Comparison of ENCODE assay signal across 32 cellular contexts in the genomic region with DNA sequence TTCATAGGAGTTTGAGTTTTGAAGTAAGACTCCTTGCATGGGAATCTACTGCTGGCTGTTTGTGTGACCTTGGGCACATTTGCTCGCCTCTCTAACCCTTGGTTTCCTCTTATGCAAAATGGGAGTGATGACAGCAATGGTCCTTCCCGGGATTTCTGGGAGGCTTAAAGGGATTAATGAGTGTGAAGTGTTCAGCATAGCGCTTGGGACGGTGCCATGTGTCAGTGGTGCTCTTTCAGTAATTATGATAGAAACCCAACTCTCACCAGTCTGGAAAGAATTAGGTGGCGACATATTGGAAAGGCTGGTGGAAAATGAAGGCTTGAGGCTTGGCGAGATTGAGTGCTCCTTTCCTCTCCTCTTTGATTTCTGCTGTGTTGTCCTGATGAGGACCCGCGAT.
"Had no signal": no experiment of that assay in that cellular context is flagged by ENCODE, and none has a peak within 500 bp of the region (broad histone marks: within the 10 kb centered on the region; RNA-seq: fewer than 3 reads in every experiment).

No MANE protein-coding gene starts in this region.

- H3K36me3 Mint-ChIP-seq: activated CD4-positive, alpha-beta memory T cell treated with anti-CD3 and anti-CD28 coated beads for 36 hours; activated naive CD8-positive, alpha-beta T cell treated with anti-CD3 and anti-CD28 coated beads for 36 hours; T-cell had no signal

- H3K27ac ChIP-seq: adrenal gland, body of pancreas, brain microvascular endothelial cell, breast epithelium had no signal

- ATAC-seq: activated CD8-positive, alpha-beta T cell treated with anti-CD3 and anti-CD28 coated beads for 36 hours; activated naive CD4-positive, alpha-beta T cell treated with anti-CD3 and anti-CD28 coated beads, Interleukin-2, amount 50 U/mL, for 72 hours; activated T-cell treated with anti-CD3 and anti-CD28 coated beads, Interleukin-2, amount 50 U/mL, for 4 hours; activated T-cell treated with anti-CD3 and anti-CD28 coated beads, Interleukin-2, amount 50 U/mL, for 72 hours; body of pancreas; T-cell had no signal

- H3K4me1 Mint-ChIP-seq: activated B cell treated with CpG ODN at 0.5 μM for 24 hours; activated CD4-positive, alpha-beta T cell treated with anti-CD3 and anti-CD28 coated beads, Interleukin-2, amount 10 ng/mL, durations not matched to agents 24 days and 14 days; activated naive CD8-positive, alpha-beta T cell treated with anti-CD3 and anti-CD28 coated beads for 36 hours; T-cell had no signal

- H3K36me3 ChIP-seq: adrenal gland, brain microvascular endothelial cell, breast epithelium had no signal

- H3K27ac Mint-ChIP-seq: activated B cell treated with CpG ODN at 0.5 μM for 24 hours; activated CD4-positive, alpha-beta memory T cell treated with anti-CD3 and anti-CD28 coated beads for 36 hours; activated CD4-positive, alpha-beta T cell treated with anti-CD3 and anti-CD28 coated beads, Interleukin-2, amount 10 ng/mL, durations not matched to agents 24 days and 14 days; activated CD8-positive, alpha-beta T cell treated with anti-CD3 and anti-CD28 coated beads for 36 hours; activated naive CD4-positive, alpha-beta T cell treated with anti-CD3 and anti-CD28 coated beads for 36 hours; activated naive CD4-positive, alpha-beta T cell treated with anti-CD3 and anti-CD28 coated beads, Interleukin-2, amount 50 U/mL, for 72 hours; activated naive CD8-positive, alpha-beta T cell treated with anti-CD3 and anti-CD28 coated beads for 36 hours; activated T-cell treated with anti-CD3 and anti-CD28 coated beads, Interleukin-2, amount 50 U/mL, for 72 hours; T-cell; T-helper 1 cell treated with Interleukin-12 subunit alpha and Interleukin-12 subunit beta and Interleukin-4 antibody, amounts not matched to agents 30 μg/mL and 1 μg/mL, for 36 hours; T-helper 2 cell treated with Interferon-gamma antibody and Interleukin-4, amounts not matched to agents 5 μg/mL and 100 μg/mL, for 36 hours had no signal

- H3K9me3 Mint-ChIP-seq: activated CD4-positive, alpha-beta T cell treated with anti-CD3 and anti-CD28 coated beads, Interleukin-2, amount 10 ng/mL, durations not matched to agents 24 days and 14 days; activated CD8-positive, alpha-beta T cell treated with anti-CD3 and anti-CD28 coated beads for 36 hours; activated naive CD4-positive, alpha-beta T cell treated with anti-CD3 and anti-CD28 coated beads for 36 hours; T-helper 1 cell treated with Interleukin-12 subunit alpha and Interleukin-12 subunit beta and Interleukin-4 antibody, amounts not matched to agents 30 μg/mL and 1 μg/mL, for 36 hours had no signal

- DNase-seq: activated B cell treated with CpG ODN at 0.5 μM for 24 hours; activated CD4-positive, alpha-beta memory T cell treated with anti-CD3 and anti-CD28 coated beads for 36 hours; activated CD4-positive, alpha-beta T cell treated with anti-CD3 and anti-CD28 coated beads for 4 hours; activated CD4-positive, alpha-beta T cell treated with anti-CD3 and anti-CD28 coated beads, Interleukin-2, amount 10 ng/mL, durations not matched to agents 24 days and 14 days; activated CD4-positive, alpha-beta T cell treated with anti-CD3 and anti-CD28 coated beads, Interleukin-2, amount 50 U/mL, for 1 hour; activated CD4-positive, alpha-beta T cell treated with anti-CD3 and anti-CD28 coated beads, Interleukin-2, amount 50 U/mL, for 4 hours; activated CD4-positive, CD25-positive, alpha-beta regulatory T cell treated with anti-CD3 and anti-CD28 coated beads, Interleukin-2, amount 50 U/mL, for 72 hours; activated CD8-positive, alpha-beta memory T cell treated with anti-CD3 and anti-CD28 coated beads, Interleukin-2, amount 50 U/mL, for 4 hours; activated CD8-positive, alpha-beta T cell treated with anti-CD3 and anti-CD28 coated beads for 36 hours; activated effector memory CD4-positive, alpha-beta T cell treated with anti-CD3 and anti-CD28 coated beads, Interleukin-2, amount 50 U/mL, for 16 hours; activated gamma-delta T cell treated with Interleukin-2 at 50 U/mL for 16 hours; activated naive CD4-positive, alpha-beta T cell; activated naive CD4-positive, alpha-beta T cell treated with anti-CD3 and anti-CD28 coated beads for 36 hours; activated naive CD4-positive, alpha-beta T cell treated with anti-CD3 and anti-CD28 coated beads, Interleukin-2, amount 50 U/mL, for 16 hours; activated naive CD8-positive, alpha-beta T cell treated with anti-CD3 and anti-CD28 coated beads for 36 hours; activated T-cell treated with anti-CD3 and anti-CD28 coated beads for 4 hours; activated T-cell treated with anti-CD3 and anti-CD28 coated beads, Interleukin-2, amount 50 U/mL, for 1 hour; activated T-cell treated with anti-CD3 and anti-CD28 coated beads, Interleukin-2, amount 50 U/mL, for 4 hours; activated T-cell treated with anti-CD3 and anti-CD28 coated beads, Interleukin-2, amount 50 U/mL, for 72 hours; adrenal gland; amniotic stem cell; aorta; body of pancreas; brain microvascular endothelial cell; central memory CD4-positive, alpha-beta T cell; T-cell; T-helper 2 cell; T-helper 9 cell had no signal

- H3K27me3 ChIP-seq: adrenal gland, body of pancreas, brain microvascular endothelial cell, breast epithelium had no signal

- H3K4me3 Mint-ChIP-seq: activated B cell treated with CpG ODN at 0.5 μM for 24 hours; activated CD4-positive, alpha-beta memory T cell treated with anti-CD3 and anti-CD28 coated beads for 36 hours; activated CD4-positive, alpha-beta T cell treated with anti-CD3 and anti-CD28 coated beads, Interleukin-2, amount 10 ng/mL, durations not matched to agents 24 days and 14 days; activated CD8-positive, alpha-beta T cell treated with anti-CD3 and anti-CD28 coated beads for 36 hours; activated naive CD4-positive, alpha-beta T cell treated with anti-CD3 and anti-CD28 coated beads for 36 hours; activated naive CD8-positive, alpha-beta T cell treated with anti-CD3 and anti-CD28 coated beads for 36 hours; activated T-cell treated with anti-CD3 and anti-CD28 coated beads, Interleukin-2, amount 50 U/mL, for 4 hours; activated T-cell treated with anti-CD3 and anti-CD28 coated beads, Interleukin-2, amount 50 U/mL, for 72 hours; T-cell; T-helper 1 cell treated with Interleukin-12 subunit alpha and Interleukin-12 subunit beta and Interleukin-4 antibody, amounts not matched to agents 30 μg/mL and 1 μg/mL, for 36 hours; T-helper 2 cell treated with Interferon-gamma antibody and Interleukin-4, amounts not matched to agents 5 μg/mL and 100 μg/mL, for 36 hours had no signal

- H3K27me3 Mint-ChIP-seq: activated CD4-positive, alpha-beta memory T cell treated with anti-CD3 and anti-CD28 coated beads for 36 hours had no signal

- H3K9me3 ChIP-seq: adrenal gland, body of pancreas had no signal

- H3K4me1 ChIP-seq: adrenal gland, body of pancreas, breast epithelium had no signal

- H3K4me3 ChIP-seq: adrenal gland, body of pancreas, breast epithelium had no signal
